ENCODE assay signal across 16 cellular contexts in genomic region chr2:14143435-14143834, GRCh38.
"Had no signal": no experiment of that assay in that cellular context is flagged by ENCODE, and none has a peak within 500 bp of the region (broad histone marks: within the 10 kb centered on the region; RNA-seq: fewer than 3 reads in every experiment).

No MANE protein-coding gene starts in this region.

- DNase-seq: activated CD4-positive, alpha-beta T cell treated with anti-CD3 and anti-CD28 coated beads for 1 hour; activated CD8-positive, alpha-beta memory T cell treated with anti-CD3 and anti-CD28 coated beads for 24 hours; activated CD8-positive, alpha-beta memory T cell treated with anti-CD3 and anti-CD28 coated beads, Interleukin-2, amount 50 U/mL, for 48 hours; activated effector memory CD4-positive, alpha-beta T cell treated with Interleukin-2 at 50 U/mL for 16 hours; activated naive CD4-positive, alpha-beta T cell treated with anti-CD3 and anti-CD28 coated beads, Interleukin-2, amount 50 U/mL, for 16 hours; activated T-cell treated with anti-CD3 and anti-CD28 coated beads, Interleukin-2, amount 50 U/mL, for 48 hours; erythroblast; foreskin melanocyte; glutamatergic neuron; hippocampal formation; lower lobe of right lung; retina; spleen; stimulated activated CD4-positive, alpha-beta T cell treated with anti-CD3 and anti-CD28 coated beads, Interleukin-4, amount 100 ng/mL, for 4 hours; upper lobe of left lung; WERI-Rb-1 had no signal
